In the genomic region with DNA sequence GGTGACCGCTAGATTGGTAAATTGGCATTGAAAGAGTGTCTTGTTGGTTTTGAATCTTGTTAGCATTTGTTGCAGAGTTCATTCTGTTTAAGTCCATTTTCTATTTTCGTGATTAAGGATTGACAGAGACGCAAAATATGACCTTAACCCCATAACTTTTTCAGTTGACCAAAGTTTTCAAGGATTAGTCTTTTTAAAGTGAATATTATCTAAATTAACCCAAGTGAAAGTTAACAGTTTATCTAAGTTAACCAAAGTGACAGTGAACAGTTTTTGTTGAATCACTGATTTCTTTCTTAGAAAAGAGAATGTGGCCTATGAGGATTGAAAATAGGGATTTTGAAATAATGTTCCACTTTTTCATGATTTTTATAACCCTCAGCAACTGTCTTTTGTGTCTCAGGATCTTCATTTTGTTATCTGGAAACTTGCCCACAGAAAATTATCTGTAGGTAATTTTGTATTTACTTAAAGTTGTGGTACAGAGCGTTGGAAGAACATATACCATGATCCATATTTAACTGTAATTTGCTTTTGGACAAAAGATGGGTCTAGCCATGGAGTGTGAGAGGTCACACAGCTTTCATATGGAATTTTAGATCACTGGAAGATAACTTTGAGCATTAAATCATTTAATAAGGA, we compare ENCODE assay signal across 8 cellular contexts. TPM values are rescaled to one million over a fixed set of nuclear protein-coding genes. Genes with fewer than 3 reads are reported as not detected.
DNase-seq lines count a peak whose midpoint lies in the region; ATAC-seq and TF ChIP-seq lines count a peak whose summit lies in the region.

No MANE protein-coding gene starts in this region.

- no peak for DNase-seq in activated T-helper 1 cell treated with anti-CD3 and anti-CD28 coated beads, Interleukin-12 subunit alpha, Interleukin-12 subunit beta, Interleukin-2, Interleukin-4 antibody, amounts not matched to agents 30 ng/mL and 10 ng/mL and 1 ng/mL, durations not matched to agents 14 hours and 24 hours and 36 hours (ENCODE audit: low spot score)
- no peak for DNase-seq in stimulated activated naive B cell treated with anti-CD40 and anti-IgM and Interleukin-4, amounts not matched to agents 10 μg/mL and 1 μg/mL and 100 μg/mL, for 72 hours
- no peak for DNase-seq in head of caudate nucleus
- no peak for DNase-seq in activated effector memory CD4-positive, alpha-beta T cell treated with anti-CD3 and anti-CD28 coated beads, Interleukin-2, amount 50 U/mL, for 16 hours
- no peak for DNase-seq in islet precursor cell

- peaks cover 36% of the 10 kb centered on the region for H3K27me3 ChIP-seq in iPS-18a (ENCODE audit: control insufficient read depth, insufficient read depth, low read length)

- POLR2A ChIA-PET in HEK293 (lab: Yijun Ruan, JAX) = no interaction called here

- H3K36me3 Mint-ChIP-seq in activated T-helper 1 cell treated with anti-CD3 and anti-CD28 coated beads, Interleukin-12 subunit alpha, Interleukin-12 subunit beta, Interleukin-2, Interleukin-4 antibody, amounts not matched to agents 30 ng/mL and 10 ng/mL and 1 ng/mL, durations not matched to agents 14 hours and 24 hours and 36 hours (ENCODE audit: low read depth) = peaks cover 23% of the 10 kb centered on the region
- H3K36me3 Mint-ChIP-seq in stimulated activated naive B cell treated with anti-CD40 and anti-IgM and Interleukin-4, amounts not matched to agents 10 μg/mL and 1 μg/mL and 100 μg/mL, for 72 hours = peaks cover 9 to 11% of the 10 kb centered on the region in 2 donors

- no peaks in the 10 kb centered on the region; the same call in 1 of the 2 replicates for H3K4me1 ChIP-seq in HEK293 (ENCODE audit: control insufficient read depth, insufficient read depth, low read length)
- H3K4me1 ChIP-seq in iPS-18a (ENCODE audit: control insufficient read depth, low read depth, low read length) = peaks cover 32% of the 10 kb centered on the region

- H3K9me3 Mint-ChIP-seq in activated T-helper 1 cell treated with anti-CD3 and anti-CD28 coated beads, Interleukin-12 subunit alpha, Interleukin-12 subunit beta, Interleukin-2, Interleukin-4 antibody, amounts not matched to agents 30 ng/mL and 10 ng/mL and 1 ng/mL, durations not matched to agents 14 hours and 24 hours and 36 hours = no peaks in the 10 kb centered on the region
- no peaks in the 10 kb centered on the region for H3K9me3 Mint-ChIP-seq in stimulated activated naive B cell treated with anti-CD40 and anti-IgM and Interleukin-4, amounts not matched to agents 10 μg/mL and 1 μg/mL and 100 μg/mL, for 72 hours

- H3K9me3 ChIP-seq in HEK293 (ENCODE audit: control insufficient read depth, insufficient read depth, low read depth, low read length) (no peaks in the 10 kb centered on the region), iPS-18a (ENCODE audit: control insufficient read depth, low read depth, low read length) (no peaks in the 10 kb centered on the region)

- H3K4me1 Mint-ChIP-seq in activated T-helper 1 cell treated with anti-CD3 and anti-CD28 coated beads, Interleukin-12 subunit alpha, Interleukin-12 subunit beta, Interleukin-2, Interleukin-4 antibody, amounts not matched to agents 30 ng/mL and 10 ng/mL and 1 ng/mL, durations not matched to agents 14 hours and 24 hours and 36 hours (ENCODE audit: low read depth) = peaks cover 30% of the 10 kb centered on the region
- H3K4me1 Mint-ChIP-seq in stimulated activated naive B cell treated with anti-CD40 and anti-IgM and Interleukin-4, amounts not matched to agents 10 μg/mL and 1 μg/mL and 100 μg/mL, for 72 hours = peaks cover 7 to 13% of the 10 kb centered on the region in 2 donors

- no peak for TF ChIP-seq CTCF in HEK293 (tag by site-specific recombination; IDR thresholded peaks at IDR 0.05)

- H3K4me3 Mint-ChIP-seq in activated T-helper 1 cell treated with anti-CD3 and anti-CD28 coated beads, Interleukin-12 subunit alpha, Interleukin-12 subunit beta, Interleukin-2, Interleukin-4 antibody, amounts not matched to agents 30 ng/mL and 10 ng/mL and 1 ng/mL, durations not matched to agents 14 hours and 24 hours and 36 hours = peak overlapping the region; percentile 97
- peak overlapping the region; percentile 85 to 98 for H3K4me3 Mint-ChIP-seq in stimulated activated naive B cell treated with anti-CD40 and anti-IgM and Interleukin-4, amounts not matched to agents 10 μg/mL and 1 μg/mL and 100 μg/mL, for 72 hours

- intact Hi-C loops in activated T-helper 1 cell treated with anti-CD3 and anti-CD28 coated beads, Interleukin-12 subunit alpha, Interleukin-12 subunit beta, Interleukin-2, Interleukin-4 antibody, amounts not matched to agents 30 ng/mL and 10 ng/mL and 1 ng/mL, durations not matched to agents 14 hours and 24 hours and 36 hours (cut with micrococcal nuclease) = loop anchor here (1.0 to 2.0 kb wide), 3 partner anchors 11 to 1521 kb away; a partner anchor contains a TSS
- intact Hi-C loops in head of caudate nucleus (cut with DNase I) = no loop called here

- H3K27ac Mint-ChIP-seq in activated T-helper 1 cell treated with anti-CD3 and anti-CD28 coated beads, Interleukin-12 subunit alpha, Interleukin-12 subunit beta, Interleukin-2, Interleukin-4 antibody, amounts not matched to agents 30 ng/mL and 10 ng/mL and 1 ng/mL, durations not matched to agents 14 hours and 24 hours and 36 hours = peak overlapping the region; percentile 93
- H3K27ac Mint-ChIP-seq in stimulated activated naive B cell treated with anti-CD40 and anti-IgM and Interleukin-4, amounts not matched to agents 10 μg/mL and 1 μg/mL and 100 μg/mL, for 72 hours = peak overlapping the region; percentile 88

- no peaks in the 10 kb centered on the region for H3K27me3 Mint-ChIP-seq in activated T-helper 1 cell treated with anti-CD3 and anti-CD28 coated beads, Interleukin-12 subunit alpha, Interleukin-12 subunit beta, Interleukin-2, Interleukin-4 antibody, amounts not matched to agents 30 ng/mL and 10 ng/mL and 1 ng/mL, durations not matched to agents 14 hours and 24 hours and 36 hours (ENCODE audit: insufficient read depth)
- H3K27me3 Mint-ChIP-seq in stimulated activated naive B cell treated with anti-CD40 and anti-IgM and Interleukin-4, amounts not matched to agents 10 μg/mL and 1 μg/mL and 100 μg/mL, for 72 hours = no peaks in the 10 kb centered on the region

- CTCF ChIA-PET in HEK293 (lab: Yijun Ruan, JAX) = no interaction called here

- H3K4me3 ChIP-seq in HEK293 (ENCODE audit: low read depth, low read length) (peak overlapping the region; percentile 83), iPS-18a (ENCODE audit: low read length) (peak overlapping the region; percentile 57)

- H3K36me3 ChIP-seq in HEK293 (ENCODE audit: control insufficient read depth in 2 of 2, insufficient read depth in 1 of 2, low read length in 2 of 2) (peaks cover 0 to 16% of the 10 kb centered on the region in 2 experiments; a peak in 1 of 3 replicates), iPS-18a (ENCODE audit: control insufficient read depth, low read depth, low read length) (no peaks in the 10 kb centered on the region)

- H3K27ac ChIP-seq in HEK293 (ENCODE audit: extremely low read depth, low read depth, low read length) = no peak overlapping the region; the same call in 1 of the 2 replicates
- no peak overlapping the region for H3K27ac ChIP-seq in iPS-18a (ENCODE audit: low read length)

- H3K9ac ChIP-seq in iPS-18a (ENCODE audit: low read length) = no peak overlapping the region

- no peak for ATAC-seq in stimulated activated naive B cell treated with anti-CD40 and anti-IgM and Interleukin-4, amounts not matched to agents 10 μg/mL and 1 μg/mL and 100 μg/mL, for 72 hours (replicated peaks)
- ATAC-seq in GM18907 (IDR thresholded peaks at IDR 0.05; ENCODE audit: unreplicated experiment) = no peak

TF ChIP-seq in HEK293, 187 proteins besides CTCF, POLR2A, EP300 and RAD21:
- TF ChIP-seq ZNF664 (tag by site-specific recombination; IDR thresholded peaks at IDR 0.05) (peak; percentile 79), REPIN1 (tag by site-specific recombination; IDR thresholded peaks at IDR 0.05; ENCODE audit: low read depth) (no peak), PRDM1 (tag by site-specific recombination; IDR thresholded peaks at IDR 0.05) (peak; percentile 18; the same call in 1 of the 2 replicates)

RNA-seq across cellular contexts. Expression of a gene that starts 3.3 kb away (rescaled TPM):
- 16.5 and 17.2 TPM in 2 replicates for total RNA-seq in activated T-helper 1 cell treated with anti-CD3 and anti-CD28 coated beads, Interleukin-12 subunit alpha, Interleukin-12 subunit beta, Interleukin-2, Interleukin-4 antibody, amounts not matched to agents 30 ng/mL and 10 ng/mL and 1 ng/mL, durations not matched to agents 14 hours and 24 hours and 36 hours
